ENCODE assay signal across 8 cellular contexts in the genomic region with DNA sequence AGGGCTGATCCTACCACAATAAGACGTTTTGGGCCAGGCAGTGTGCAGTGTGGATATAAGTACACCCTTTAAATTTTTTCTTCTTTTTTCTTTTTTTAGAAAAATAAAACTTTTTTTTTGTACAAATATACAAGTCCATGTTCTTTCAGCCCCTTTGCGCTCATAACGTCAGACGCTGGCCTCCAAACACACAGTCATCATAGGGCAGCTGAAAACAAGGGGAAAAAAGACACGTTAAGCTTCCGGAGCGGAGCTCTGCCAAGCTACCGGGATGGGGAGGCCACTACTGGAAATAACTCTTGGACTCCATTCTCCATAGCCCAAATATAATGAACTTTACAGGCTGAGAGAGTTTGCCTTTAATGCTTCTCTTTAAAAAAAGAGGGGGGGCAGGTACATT. TPM values are rescaled to one million over a fixed set of nuclear protein-coding genes. Genes with fewer than 3 reads are reported as not detected.
DNase-seq lines count a peak whose midpoint lies in the region; ATAC-seq and TF ChIP-seq lines count a peak whose summit lies in the region.

No MANE protein-coding gene starts in this region.

- H3K4me3 ChIP-seq in DOHH2 (ENCODE audit: low read length) (peak overlapping the region; percentile 99), cardiac muscle cell (no peak overlapping the region), rectal smooth muscle tissue (ENCODE audit: low read length) (peak overlapping the region; percentile 84)

- DNase-seq in activated T-helper 2 cell treated with anti-CD3 and anti-CD28 coated beads, Interferon-gamma antibody, Interleukin-2, Interleukin-4, amounts not matched to agents 10 μg/mL and 5 μg/mL and 100 μg/mL, durations not matched to agents 14 hours and 24 hours and 36 hours (ENCODE audit: low spot score): no peak
- DNase-seq in cardiac muscle cell (ENCODE audit: low read depth in 1 of 2, low spot score in 1 of 2) (peak in 1 of 2 donors; percentile 61), foreskin keratinocyte (no peak), GM19238 (ENCODE audit: insufficient read length, low spot score) (no peak), DMS153 treated with DMSO at 0.1 percent for 48 hours (lab: John Stamatoyannopoulos, UW; ENCODE audit: unreplicated experiment) (no peak)

- H3K9me3 Mint-ChIP-seq in activated T-helper 2 cell treated with anti-CD3 and anti-CD28 coated beads, Interferon-gamma antibody, Interleukin-2, Interleukin-4, amounts not matched to agents 10 μg/mL and 5 μg/mL and 100 μg/mL, durations not matched to agents 14 hours and 24 hours and 36 hours: no peaks in the 10 kb centered on the region

- intact Hi-C loops in activated T-helper 2 cell treated with anti-CD3 and anti-CD28 coated beads, Interferon-gamma antibody, Interleukin-2, Interleukin-4, amounts not matched to agents 10 μg/mL and 5 μg/mL and 100 μg/mL, durations not matched to agents 14 hours and 24 hours and 36 hours (cut with micrococcal nuclease): loop anchor here (2.0 to 5.0 kb wide), 2 partner anchors 35 to 355 kb away; a partner anchor contains a TSS

- H3K4me1 Mint-ChIP-seq in activated T-helper 2 cell treated with anti-CD3 and anti-CD28 coated beads, Interferon-gamma antibody, Interleukin-2, Interleukin-4, amounts not matched to agents 10 μg/mL and 5 μg/mL and 100 μg/mL, durations not matched to agents 14 hours and 24 hours and 36 hours (ENCODE audit: low read depth): peaks cover 54% of the 10 kb centered on the region

- peaks cover 68% of the 10 kb centered on the region for H3K4me1 ChIP-seq in DOHH2 (ENCODE audit: control insufficient read depth, low read length)
- H3K4me1 ChIP-seq in cardiac muscle cell (ENCODE audit: low read depth): peaks cover 34% of the 10 kb centered on the region
- peaks cover 33% of the 10 kb centered on the region for H3K4me1 ChIP-seq in rectal smooth muscle tissue (ENCODE audit: control insufficient read depth, insufficient read depth, low read length)
- H3K4me1 ChIP-seq in foreskin keratinocyte: peaks cover 20% of the 10 kb centered on the region

- no peaks in the 10 kb centered on the region for H3K9me2 ChIP-seq in DOHH2 (replicated peaks; ENCODE audit: control insufficient read depth, low read length)

- H3K9ac ChIP-seq in rectal smooth muscle tissue (ENCODE audit: low read length): peak overlapping the region; percentile 98

- TF ChIP-seq CTCF in DOHH2 (IDR thresholded peaks at IDR 0.05; ENCODE audit: low read depth, low read length, poor library complexity, severe bottlenecking): no peak
- no peak for TF ChIP-seq CTCF in cardiac muscle cell (IDR thresholded peaks at IDR 0.05; ENCODE audit: low read depth, low read length)
- TF ChIP-seq CTCF in foreskin keratinocyte (conservative IDR thresholded peaks at IDR 0.05): no peak

- no peaks in the 10 kb centered on the region for H3K9me3 ChIP-seq in DOHH2 (ENCODE audit: control insufficient read depth, insufficient read depth, low read length)
- H3K9me3 ChIP-seq in cardiac muscle cell (ENCODE audit: low read depth): no peaks in the 10 kb centered on the region

- peaks cover 49% of the 10 kb centered on the region for H3K36me3 Mint-ChIP-seq in activated T-helper 2 cell treated with anti-CD3 and anti-CD28 coated beads, Interferon-gamma antibody, Interleukin-2, Interleukin-4, amounts not matched to agents 10 μg/mL and 5 μg/mL and 100 μg/mL, durations not matched to agents 14 hours and 24 hours and 36 hours (ENCODE audit: low read depth)

- peaks cover 20% of the 10 kb centered on the region for H4K20me1 ChIP-seq in DOHH2 (ENCODE audit: control insufficient read depth, insufficient read depth, low read depth, low read length)

- peak overlapping the region; percentile 99 for H3K4me3 Mint-ChIP-seq in activated T-helper 2 cell treated with anti-CD3 and anti-CD28 coated beads, Interferon-gamma antibody, Interleukin-2, Interleukin-4, amounts not matched to agents 10 μg/mL and 5 μg/mL and 100 μg/mL, durations not matched to agents 14 hours and 24 hours and 36 hours (ENCODE audit: low read depth)

- ATAC-seq in HG02642 (IDR thresholded peaks at IDR 0.05; ENCODE audit: poor library complexity, unreplicated experiment): no peak
- no peak for ATAC-seq in foreskin keratinocyte

- H3F3A ChIP-seq in DOHH2 (ENCODE audit: control insufficient read depth, insufficient read depth): peaks cover 37% of the 10 kb centered on the region

- H3K27ac ChIP-seq in DOHH2 (ENCODE audit: low read depth, low read length) (no peak overlapping the region), cardiac muscle cell (peak overlapping the region; percentile 5), rectal smooth muscle tissue (ENCODE audit: low read depth, low read length) (peak overlapping the region; percentile 97), foreskin keratinocyte (no peak overlapping the region)

- peak overlapping the region; percentile 97 for H3K27ac Mint-ChIP-seq in activated T-helper 2 cell treated with anti-CD3 and anti-CD28 coated beads, Interferon-gamma antibody, Interleukin-2, Interleukin-4, amounts not matched to agents 10 μg/mL and 5 μg/mL and 100 μg/mL, durations not matched to agents 14 hours and 24 hours and 36 hours

- peaks cover 31% of the 10 kb centered on the region for H3K79me2 ChIP-seq in DOHH2 (ENCODE audit: control insufficient read depth, low read length)

- H3K4me2 ChIP-seq in DOHH2 (ENCODE audit: low read length): peak overlapping the region; percentile 99

- no peaks in the 10 kb centered on the region for H3K27me3 Mint-ChIP-seq in activated T-helper 2 cell treated with anti-CD3 and anti-CD28 coated beads, Interferon-gamma antibody, Interleukin-2, Interleukin-4, amounts not matched to agents 10 μg/mL and 5 μg/mL and 100 μg/mL, durations not matched to agents 14 hours and 24 hours and 36 hours (ENCODE audit: low read depth)

- H3K27me3 ChIP-seq in DOHH2 (ENCODE audit: control insufficient read depth, low read length) (no peaks in the 10 kb centered on the region), cardiac muscle cell (no peaks in the 10 kb centered on the region), rectal smooth muscle tissue (ENCODE audit: control insufficient read depth, insufficient read depth, low read length) (no peaks in the 10 kb centered on the region), foreskin keratinocyte (no peaks in the 10 kb centered on the region)

- H3K36me3 ChIP-seq in DOHH2 (ENCODE audit: control insufficient read depth, low read length) (peaks cover 48% of the 10 kb centered on the region), cardiac muscle cell (peaks cover 28% of the 10 kb centered on the region), rectal smooth muscle tissue (ENCODE audit: control insufficient read depth, insufficient read depth, low read length) (peaks cover 22% of the 10 kb centered on the region)

RNA-seq across cellular contexts. Expression of a gene that starts 2.7 kb away (rescaled TPM):
- 386 and 390 TPM in 2 replicates for total RNA-seq in activated T-helper 2 cell treated with anti-CD3 and anti-CD28 coated beads, Interferon-gamma antibody, Interleukin-2, Interleukin-4, amounts not matched to agents 10 μg/mL and 5 μg/mL and 100 μg/mL, durations not matched to agents 14 hours and 24 hours and 36 hours
- total RNA-seq in cardiac muscle cell (99.6 and 148 TPM in 2 replicates), foreskin keratinocyte (83.7 and 106 TPM in 2 replicates)
- polyA plus RNA-seq in cardiac muscle cell (64.1 and 79.1 TPM in 2 replicates), foreskin keratinocyte (60.0 and 69.6 TPM in 2 replicates)

Comparison
In these comparisons a context has a peak if more than half of its experiments do, and no peak if none do; other contexts are left out.
1. H3K27ac ChIP-seq: peak in cardiac muscle cell (single experiment) and rectal smooth muscle tissue (single experiment); none in DOHH2 (single experiment) and foreskin keratinocyte (single experiment).